9 cellular contexts compared by ENCODE assay signal in the genomic region with DNA sequence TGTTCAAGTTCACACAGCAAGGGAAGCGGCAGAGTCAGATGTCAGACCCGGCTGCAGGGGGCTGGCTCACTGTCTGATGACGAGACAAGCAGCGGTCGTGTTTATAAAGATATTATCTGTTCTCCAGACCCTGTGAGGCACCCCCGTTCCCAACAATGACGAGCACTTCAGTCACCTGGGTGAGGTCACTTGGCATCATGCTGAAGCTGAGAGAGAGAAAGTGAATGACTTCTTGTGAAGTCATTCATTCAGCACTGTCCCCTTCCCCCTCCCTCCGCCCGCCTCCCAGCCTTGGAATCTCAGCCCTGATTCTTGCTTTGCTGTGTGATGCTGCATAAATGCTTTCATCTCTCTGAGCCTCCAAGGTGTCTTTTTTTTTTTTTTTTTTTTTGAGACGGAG. TPM values are rescaled to one million over a fixed set of nuclear protein-coding genes. Genes with fewer than 3 reads are reported as not detected.
DNase-seq lines count a peak whose midpoint lies in the region; ATAC-seq, FAIRE-seq and TF ChIP-seq lines count a peak whose summit lies in the region.
"Had no signal": no experiment of that assay in that cellular context is flagged by ENCODE, and none has a peak within 500 bp of the region (broad histone marks: within the 10 kb centered on the region; RNA-seq: fewer than 3 reads in every experiment).

No MANE protein-coding gene starts in this region.

- no peak for TF ChIP-seq CTCF in endothelial cell of umbilical vein (IDR thresholded peaks at IDR 0.05; ENCODE audit: extremely low read depth in 1 of 2, insufficient read depth in 1 of 2, low read depth in 1 of 2, low read length in 2 of 2)

- no peaks in the 10 kb centered on the region for H3K79me2 ChIP-seq in endothelial cell of umbilical vein (ENCODE audit: control insufficient read depth, insufficient read depth, low read length)

- no peak for FAIRE-seq in endothelial cell of umbilical vein (lab: Jason Lieb, UNC)

- ATAC-seq in GM18861 (IDR thresholded peaks at IDR 0.05; ENCODE audit: unreplicated experiment): no peak

- intact Hi-C loops in endothelial cell of umbilical vein (cut with micrococcal nuclease): no loop called here

- no TSS peak for BruUV-seq in endothelial cell of umbilical vein (replicated peaks; lab: Mats Ljungman, UMichigan)

- no peaks in the 10 kb centered on the region for H4K20me1 ChIP-seq in endothelial cell of umbilical vein (replicated peaks; ENCODE audit: control insufficient read depth, extremely low read depth, insufficient read depth, low read length)

- CTCF ChIA-PET in endothelial cell of umbilical vein (lab: Charles Lee): interaction anchor here (1.0 kb wide), 1 partner anchor 23 kb away, joined by 3 read pairs; no protein-coding TSS in a partner anchor

- DNase-seq in SJSA1 (ENCODE audit: low read depth in 1 of 2, low spot score in 2 of 2) (peak; percentile 46 to 66), endothelial cell of umbilical vein (ENCODE audit: low read depth, low spot score) (no peak), NCI-H446 treated with DMSO at 0.1 percent for 48 hours (lab: John Stamatoyannopoulos, UW) (no peak), NCI-H1436 (lab: John Stamatoyannopoulos, UW) (no peak)
- DNase-seq in activated CD8-positive, alpha-beta memory T cell treated with anti-CD3 and anti-CD28 coated beads, Interleukin-2, amount 50 U/mL, for 4 hours: peak; percentile 70
- peak; percentile 26 for DNase-seq in stimulated activated CD8-positive, alpha-beta memory T cell treated with anti-CD3 and anti-CD28 coated beads, Interleukin-12 subunit alpha, Interleukin-12 subunit beta, amount 100 ng/mL, for 4 hours (ENCODE audit: low read depth)
- DNase-seq: midbrain, NCI-H2081 had no signal

- H2AFZ ChIP-seq in endothelial cell of umbilical vein (ENCODE audit: low read depth, low read length): peak overlapping the region; percentile 11

- TF ChIP-seq POLR2A in endothelial cell of umbilical vein (IDR thresholded peaks at IDR 0.05; ENCODE audit: low read depth, low read length): no peak

- H3K9me1 ChIP-seq in endothelial cell of umbilical vein (replicated peaks; ENCODE audit: control insufficient read depth, extremely low read depth, insufficient read depth, low read length): no peaks in the 10 kb centered on the region

- H3K27ac ChIP-seq in SJSA1: no peak overlapping the region
- H3K27ac ChIP-seq in endothelial cell of umbilical vein (ENCODE audit: insufficient read depth, low read depth, low read length): no peak overlapping the region

- H3K4me1 ChIP-seq in SJSA1 (replicated peaks) (peaks cover 37% of the 10 kb centered on the region), endothelial cell of umbilical vein (ENCODE audit: control insufficient read depth, extremely low read depth, insufficient read depth, low read length) (peaks cover 28% of the 10 kb centered on the region)

- POLR2A ChIA-PET in endothelial cell of umbilical vein (lab: Charles Lee): no interaction called here

- H3K36me3 ChIP-seq in SJSA1 (peaks cover 3% of the 10 kb centered on the region; the same call in 1 of the 2 replicates), endothelial cell of umbilical vein (ENCODE audit: control insufficient read depth in 2 of 2, extremely low read depth in 1 of 2, insufficient read depth in 2 of 2, low read length in 2 of 2) (no peaks in the 10 kb centered on the region)

- no peak overlapping the region for H3K4me2 ChIP-seq in endothelial cell of umbilical vein (ENCODE audit: insufficient read depth, low read length)

- H3K27me3 ChIP-seq in SJSA1 (replicated peaks) (no peaks in the 10 kb centered on the region), endothelial cell of umbilical vein (ENCODE audit: control insufficient read depth in 2 of 2, insufficient read depth in 2 of 2, low read length in 2 of 2) (no peaks in the 10 kb centered on the region)

- H3K9me3 ChIP-seq in SJSA1 (replicated peaks) (no peaks in the 10 kb centered on the region), endothelial cell of umbilical vein (replicated peaks; ENCODE audit: control insufficient read depth, insufficient read depth, low read length) (no peaks in the 10 kb centered on the region)

- H3K4me3 ChIP-seq in SJSA1 (no peak overlapping the region), endothelial cell of umbilical vein (replicated peaks in 1 of 3; ENCODE audit: insufficient read depth in 1 of 3, low read depth in 1 of 3, low read length in 3 of 3) (no peak overlapping the region)

- no peak overlapping the region for H3K9ac ChIP-seq in endothelial cell of umbilical vein (replicated peaks; ENCODE audit: extremely low read depth, insufficient read depth, low read length)

- dilution Hi-C loops in endothelial cell of umbilical vein (cut with MboI; ENCODE audit: extremely low pct_ligation_motif_present, low sequenced_read_pairs): no loop called here

TF ChIP-seq in endothelial cell of umbilical vein, 7 proteins besides CTCF, POLR2A, EP300 and RAD21:
- TF ChIP-seq EZH2 (IDR thresholded peaks at IDR 0.05; ENCODE audit: borderline replicate concordance, low read depth, low read length, severe bottlenecking) (no peak), GATA2 (IDR thresholded peaks at IDR 0.05; ENCODE audit: insufficient read depth, insufficient read length, low read depth, low read length) (no peak), POLR2AphosphoS5 (IDR thresholded peaks at IDR 0.05; ENCODE audit: insufficient read depth, low read depth, low read length) (no peak), FOS (IDR thresholded peaks at IDR 0.05; ENCODE audit: borderline replicate concordance, insufficient read depth, low read length) (no peak), JUN (IDR thresholded peaks at IDR 0.05; ENCODE audit: borderline replicate concordance, insufficient read depth, insufficient read length, low read depth) (no peak), MYC (IDR thresholded peaks at IDR 0.05; ENCODE audit: low read depth, low read length) (no peak), MAX (IDR thresholded peaks at IDR 0.05; ENCODE audit: insufficient read depth, insufficient read length) (no peak)

RNA-seq across cellular contexts. Expression of gene LYPD3, which starts 4.9 kb away (rescaled TPM):
- 0.13 TPM in 1 of 2 replicates, not detected in the other for total RNA-seq in SJSA1 (2014; rRNA removed; shearing (Covaris generic))
- total RNA-seq in endothelial cell of umbilical vein: not detected in 2 replicates
- polyA plus RNA-seq in endothelial cell of umbilical vein: 0.37 and 0.52 TPM in 2 replicates
- 0.13 and 0.23 TPM in 2 replicates for polyA plus RNA-seq in endothelial cell of umbilical vein (2011; cell fraction: cytosol; rRNA removed)
- polyA plus RNA-seq in endothelial cell of umbilical vein (2011; cell fraction: nucleus; rRNA removed): 0.13 and 0.17 TPM in 2 replicates
- polyA plus RNA-seq in endothelial cell of umbilical vein (2012): 0.19 and 0.53 TPM in 2 replicates
- not detected in 2 replicates for polyA minus RNA-seq in endothelial cell of umbilical vein
- 5.9 TPM for polyA minus RNA-seq in endothelial cell of umbilical vein (2011; cell fraction: cytosol; rRNA and poly(A)+ RNA removed)
- polyA minus RNA-seq in endothelial cell of umbilical vein (2011; cell fraction: nucleus; rRNA and poly(A)+ RNA removed): not detected in 2 replicates

RNA-seq across cellular contexts. Expression of gene PHLDB3, which starts 34.3 kb away (rescaled TPM):
- 15.1 and 15.8 TPM in 2 replicates for total RNA-seq in SJSA1 (2014; rRNA removed; shearing (Covaris generic))
- total RNA-seq in endothelial cell of umbilical vein: 10.1 and 12.0 TPM in 2 replicates
- 5.5 and 5.6 TPM in 2 replicates for polyA plus RNA-seq in endothelial cell of umbilical vein
- polyA plus RNA-seq in endothelial cell of umbilical vein (2011; cell fraction: cytosol; rRNA removed): 3.2 and 5.1 TPM in 2 replicates
- 14.0 and 15.0 TPM in 2 replicates for polyA plus RNA-seq in endothelial cell of umbilical vein (2011; cell fraction: nucleus; rRNA removed)
- polyA plus RNA-seq in endothelial cell of umbilical vein (2012): 5.2 and 12.3 TPM in 2 replicates
- 5.2 and 5.6 TPM in 2 replicates for polyA minus RNA-seq in endothelial cell of umbilical vein
- polyA minus RNA-seq in endothelial cell of umbilical vein (2011; cell fraction: cytosol; rRNA and poly(A)+ RNA removed): 2.2 TPM
- polyA minus RNA-seq in endothelial cell of umbilical vein (2011; cell fraction: nucleus; rRNA and poly(A)+ RNA removed): 4.8 and 8.5 TPM in 2 replicates

RNA-seq across cellular contexts. Expression of gene TEX101, which starts 55.6 kb away (rescaled TPM):
- total RNA-seq in SJSA1 (2014; rRNA removed; shearing (Covaris generic)): not detected in 2 replicates
- total RNA-seq in endothelial cell of umbilical vein: not detected in 2 replicates
- not detected in 2 replicates for polyA plus RNA-seq in endothelial cell of umbilical vein
- polyA plus RNA-seq in endothelial cell of umbilical vein (2011; cell fraction: cytosol; rRNA removed): not detected in 2 replicates
- not detected in 2 replicates for polyA plus RNA-seq in endothelial cell of umbilical vein (2011; cell fraction: nucleus; rRNA removed)
- not detected in 2 replicates for polyA plus RNA-seq in endothelial cell of umbilical vein (2012)
- polyA minus RNA-seq in endothelial cell of umbilical vein: not detected in 2 replicates
- polyA minus RNA-seq in endothelial cell of umbilical vein (2011; cell fraction: cytosol; rRNA and poly(A)+ RNA removed): not detected
- not detected in 2 replicates for polyA minus RNA-seq in endothelial cell of umbilical vein (2011; cell fraction: nucleus; rRNA and poly(A)+ RNA removed)

RNA-seq across cellular contexts. Expression of gene ETHE1, which starts 56.7 kb away (rescaled TPM):
- 23.7 and 30.5 TPM in 2 replicates for total RNA-seq in SJSA1 (2014; rRNA removed; shearing (Covaris generic))
- 29.4 and 34.5 TPM in 2 replicates for total RNA-seq in endothelial cell of umbilical vein
- polyA plus RNA-seq in endothelial cell of umbilical vein: 124 and 165 TPM in 2 replicates
- polyA plus RNA-seq in endothelial cell of umbilical vein (2011; cell fraction: cytosol; rRNA removed): 82.3 and 87.5 TPM in 2 replicates
- polyA plus RNA-seq in endothelial cell of umbilical vein (2011; cell fraction: nucleus; rRNA removed): 31.2 and 41.0 TPM in 2 replicates
- polyA plus RNA-seq in endothelial cell of umbilical vein (2012): 48.1 and 65.4 TPM in 2 replicates
- polyA minus RNA-seq in endothelial cell of umbilical vein: 43.6 and 61.6 TPM in 2 replicates
- polyA minus RNA-seq in endothelial cell of umbilical vein (2011; cell fraction: cytosol; rRNA and poly(A)+ RNA removed): 29.6 TPM
- polyA minus RNA-seq in endothelial cell of umbilical vein (2011; cell fraction: nucleus; rRNA and poly(A)+ RNA removed): 11.5 and 12.4 TPM in 2 replicates

Comparison
In these comparisons a context has a peak if more than half of its experiments do, and no peak if none do; other contexts are left out.
1. DNase-seq: peak in SJSA1 (2 of 2), activated CD8-positive, alpha-beta memory T cell treated with anti-CD3 and anti-CD28 coated beads, Interleukin-2, amount 50 U/mL, for 4 hours (single experiment) and stimulated activated CD8-positive, alpha-beta memory T cell treated with anti-CD3 and anti-CD28 coated beads, Interleukin-12 subunit alpha, Interleukin-12 subunit beta, amount 100 ng/mL, for 4 hours (single experiment); none in endothelial cell of umbilical vein (single experiment), NCI-H446 treated with DMSO at 0.1 percent for 48 hours (single experiment) and NCI-H1436 (single experiment).